Comparison of ENCODE assay signal across 39 cellular contexts in the genomic region with DNA sequence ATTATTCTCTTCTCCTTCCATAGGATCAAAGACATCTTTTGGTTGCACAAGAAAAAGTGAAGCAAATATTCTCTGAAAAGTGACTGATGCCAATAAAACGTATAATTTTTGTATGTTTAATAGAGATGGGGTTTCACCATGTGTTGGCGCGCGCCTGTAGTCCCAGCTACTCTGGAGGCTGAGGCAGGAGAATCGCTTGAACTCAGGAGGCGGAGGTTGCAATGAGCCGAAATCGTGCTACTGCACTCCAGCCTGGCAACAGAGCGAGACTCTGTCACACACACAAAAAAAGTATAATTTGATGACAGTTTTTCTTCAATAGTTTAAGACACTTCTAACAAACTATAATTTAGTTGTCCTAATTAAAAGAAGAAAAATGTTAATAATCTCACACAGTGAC. TPM values are rescaled to one million over a fixed set of nuclear protein-coding genes. Genes with fewer than 3 reads are reported as not detected.
"Had no signal": no experiment of that assay in that cellular context is flagged by ENCODE, and none has a peak within 500 bp of the region (broad histone marks: within the 10 kb centered on the region; RNA-seq: fewer than 3 reads in every experiment).

No MANE protein-coding gene starts in this region.

- H3K4me1 ChIP-seq: breast epithelium had no signal

- H3K27ac Mint-ChIP-seq: activated naive CD4-positive, alpha-beta T cell treated with anti-CD3 and anti-CD28 coated beads for 36 hours; activated naive CD4-positive, alpha-beta T cell treated with anti-CD3 and anti-CD28 coated beads, Interleukin-2, amount 50 U/mL, for 24 hours; activated naive CD8-positive, alpha-beta T cell; activated naive CD8-positive, alpha-beta T cell treated with anti-CD3 and anti-CD28 coated beads, Interleukin-2, amount 10 ng/mL, durations not matched to agents 7 days and 5 days; activated naive CD8-positive, alpha-beta T cell treated with anti-CD3 and anti-CD28 coated beads, Interleukin-2, amount 50 U/mL, for 24 hours; activated T-cell treated with anti-CD3 and anti-CD28 coated beads, Interleukin-2, amount 50 U/mL, for 24 hours; activated T-cell treated with anti-CD3 and anti-CD28 coated beads, Interleukin-2, amount 50 U/mL, for 72 hours; activated T-helper 1 cell treated with anti-CD3 and anti-CD28 coated beads, Interleukin-12 subunit alpha, Interleukin-12 subunit beta, Interleukin-2, Interleukin-4 antibody, amounts not matched to agents 30 ng/mL and 10 ng/mL and 1 ng/mL, durations not matched to agents 14 hours and 24 hours and 36 hours; activated T-helper 2 cell treated with anti-CD3 and anti-CD28 coated beads, Interferon-gamma antibody, Interleukin-2, Interleukin-4, amounts not matched to agents 10 μg/mL and 5 μg/mL and 100 μg/mL, durations not matched to agents 14 hours and 24 hours and 36 hours; brain had no signal

- H3K36me3 Mint-ChIP-seq: activated naive CD4-positive, alpha-beta T cell treated with anti-CD3 and anti-CD28 coated beads, Interleukin-2, amount 50 U/mL, for 24 hours; activated naive CD4-positive, alpha-beta T cell treated with anti-CD3 and anti-CD28 coated beads, Interleukin-2, amount 50 U/mL, for 72 hours; activated naive CD8-positive, alpha-beta T cell; activated naive CD8-positive, alpha-beta T cell treated with anti-CD3 and anti-CD28 coated beads for 36 hours; activated naive CD8-positive, alpha-beta T cell treated with anti-CD3 and anti-CD28 coated beads, Interleukin-2, amount 10 ng/mL, durations not matched to agents 7 days and 5 days; brain had no signal

- H3K36me3 ChIP-seq: adrenal gland, ascending aorta, brain microvascular endothelial cell, breast epithelium, cardiac muscle cell had no signal

- ATAC-seq: activated naive CD4-positive, alpha-beta T cell treated with anti-CD3 and anti-CD28 coated beads, Interleukin-2, amount 50 U/mL, for 72 hours; activated naive CD8-positive, alpha-beta T cell treated with anti-CD3 and anti-CD28 coated beads, Interleukin-2, amount 50 U/mL, for 24 hours; activated T-cell treated with anti-CD3 and anti-CD28 coated beads, Interleukin-2, amount 50 U/mL, for 4 hours; activated T-cell treated with anti-CD3 and anti-CD28 coated beads, Interleukin-2, amount 50 U/mL, for 72 hours; body of pancreas had no signal

- H3K27me3 Mint-ChIP-seq: activated naive CD4-positive, alpha-beta T cell treated with anti-CD3 and anti-CD28 coated beads, Interleukin-2, amount 50 U/mL, for 24 hours; activated naive CD8-positive, alpha-beta T cell; activated naive CD8-positive, alpha-beta T cell treated with anti-CD3 and anti-CD28 coated beads for 36 hours; activated naive CD8-positive, alpha-beta T cell treated with anti-CD3 and anti-CD28 coated beads, Interleukin-2, amount 50 U/mL, for 24 hours; activated T-cell treated with anti-CD3 and anti-CD28 coated beads, Interleukin-2, amount 50 U/mL, for 24 hours; brain had no signal

- H3K9me3 Mint-ChIP-seq: activated naive CD4-positive, alpha-beta T cell treated with anti-CD3 and anti-CD28 coated beads for 36 hours; activated naive CD4-positive, alpha-beta T cell treated with anti-CD3 and anti-CD28 coated beads, Interleukin-2, amount 10 ng/mL, durations not matched to agents 7 days and 5 days; activated naive CD4-positive, alpha-beta T cell treated with anti-CD3 and anti-CD28 coated beads, Interleukin-2, amount 50 U/mL, for 24 hours; activated naive CD4-positive, alpha-beta T cell treated with anti-CD3 and anti-CD28 coated beads, Interleukin-2, amount 50 U/mL, for 72 hours; activated naive CD8-positive, alpha-beta T cell treated with anti-CD3 and anti-CD28 coated beads for 36 hours; activated naive CD8-positive, alpha-beta T cell treated with anti-CD3 and anti-CD28 coated beads, Interleukin-2, amount 10 ng/mL, durations not matched to agents 7 days and 5 days; activated naive CD8-positive, alpha-beta T cell treated with anti-CD3 and anti-CD28 coated beads, Interleukin-2, amount 50 U/mL, for 24 hours; activated T-cell treated with anti-CD3 and anti-CD28 coated beads, Interleukin-2, amount 50 U/mL, for 24 hours; activated T-cell treated with anti-CD3 and anti-CD28 coated beads, Interleukin-2, amount 50 U/mL, for 4 hours; activated T-cell treated with anti-CD3 and anti-CD28 coated beads, Interleukin-2, amount 50 U/mL, for 72 hours; activated T-helper 1 cell treated with anti-CD3 and anti-CD28 coated beads, Interleukin-12 subunit alpha, Interleukin-12 subunit beta, Interleukin-2, Interleukin-4 antibody, amounts not matched to agents 30 ng/mL and 10 ng/mL and 1 ng/mL, durations not matched to agents 14 hours and 24 hours and 36 hours; activated T-helper 2 cell treated with anti-CD3 and anti-CD28 coated beads, Interferon-gamma antibody, Interleukin-2, Interleukin-4, amounts not matched to agents 10 μg/mL and 5 μg/mL and 100 μg/mL, durations not matched to agents 14 hours and 24 hours and 36 hours; brain; central memory CD8-positive, alpha-beta T cell had no signal

- H3K9me3 ChIP-seq: adrenal gland, ascending aorta, body of pancreas, breast epithelium had no signal

- H3K4me3 ChIP-seq: adrenal gland, ascending aorta, body of pancreas, breast epithelium, cardiac muscle cell had no signal

- DNase-seq: activated effector memory CD4-positive, alpha-beta T cell treated with anti-CD3 and anti-CD28 coated beads, Interleukin-2, amount 50 U/mL, for 16 hours; activated effector memory CD4-positive, alpha-beta T cell treated with Interleukin-2 at 50 U/mL for 16 hours; activated gamma-delta T cell; activated gamma-delta T cell treated with Interleukin-2 at 50 U/mL for 16 hours; activated naive CD4-positive, alpha-beta T cell; activated naive CD4-positive, alpha-beta T cell treated with anti-CD3 and anti-CD28 coated beads for 36 hours; activated naive CD4-positive, alpha-beta T cell treated with anti-CD3 and anti-CD28 coated beads, Interleukin-2, amount 10 ng/mL, durations not matched to agents 7 days and 5 days; activated naive CD4-positive, alpha-beta T cell treated with anti-CD3 and anti-CD28 coated beads, Interleukin-2, amount 50 U/mL, for 16 hours; activated naive CD4-positive, alpha-beta T cell treated with Interleukin-2 at 50 U/mL for 16 hours; activated naive CD8-positive, alpha-beta T cell treated with anti-CD3 and anti-CD28 coated beads for 36 hours; activated naive CD8-positive, alpha-beta T cell treated with anti-CD3 and anti-CD28 coated beads, Interleukin-2, amount 10 ng/mL, durations not matched to agents 7 days and 5 days; activated naive CD8-positive, alpha-beta T cell treated with anti-CD3 and anti-CD28 coated beads, Interleukin-2, amount 50 U/mL, for 24 hours; activated T-cell treated with anti-CD3 and anti-CD28 coated beads for 4 hours; activated T-cell treated with anti-CD3 and anti-CD28 coated beads, Interleukin-2, amount 50 U/mL, for 1 hour; activated T-cell treated with anti-CD3 and anti-CD28 coated beads, Interleukin-2, amount 50 U/mL, for 24 hours; activated T-cell treated with anti-CD3 and anti-CD28 coated beads, Interleukin-2, amount 50 U/mL, for 4 hours; activated T-cell treated with anti-CD3 and anti-CD28 coated beads, Interleukin-2, amount 50 U/mL, for 48 hours; activated T-cell treated with anti-CD3 and anti-CD28 coated beads, Interleukin-2, amount 50 U/mL, for 72 hours; adrenal gland; amniotic stem cell; amygdala; anterior cingulate cortex; aorta; body of pancreas; brain microvascular endothelial cell; caudate nucleus; central memory CD4-positive, alpha-beta T cell; cerebellar nuclear complex had no signal

- H3K27ac ChIP-seq: adrenal gland, ascending aorta, body of pancreas, brain microvascular endothelial cell, breast epithelium, cardiac muscle cell had no signal

- H3K4me3 Mint-ChIP-seq: activated naive CD4-positive, alpha-beta T cell treated with anti-CD3 and anti-CD28 coated beads for 36 hours; activated naive CD4-positive, alpha-beta T cell treated with anti-CD3 and anti-CD28 coated beads, Interleukin-2, amount 10 ng/mL, durations not matched to agents 7 days and 5 days; activated naive CD4-positive, alpha-beta T cell treated with anti-CD3 and anti-CD28 coated beads, Interleukin-2, amount 50 U/mL, for 24 hours; activated naive CD8-positive, alpha-beta T cell; activated naive CD8-positive, alpha-beta T cell treated with anti-CD3 and anti-CD28 coated beads for 36 hours; activated naive CD8-positive, alpha-beta T cell treated with anti-CD3 and anti-CD28 coated beads, Interleukin-2, amount 10 ng/mL, durations not matched to agents 7 days and 5 days; activated naive CD8-positive, alpha-beta T cell treated with anti-CD3 and anti-CD28 coated beads, Interleukin-2, amount 50 U/mL, for 24 hours; activated T-cell treated with anti-CD3 and anti-CD28 coated beads, Interleukin-2, amount 50 U/mL, for 24 hours; activated T-cell treated with anti-CD3 and anti-CD28 coated beads, Interleukin-2, amount 50 U/mL, for 4 hours; activated T-helper 1 cell treated with anti-CD3 and anti-CD28 coated beads, Interleukin-12 subunit alpha, Interleukin-12 subunit beta, Interleukin-2, Interleukin-4 antibody, amounts not matched to agents 30 ng/mL and 10 ng/mL and 1 ng/mL, durations not matched to agents 14 hours and 24 hours and 36 hours had no signal

- H3K27me3 ChIP-seq: adrenal gland, ascending aorta, body of pancreas, brain microvascular endothelial cell, breast epithelium, cardiac muscle cell had no signal

RNA-seq across cellular contexts. Expression of gene CA14, which starts 45.5 kb away (rescaled TPM):
- total RNA-seq: activated naive CD4-positive, alpha-beta T cell treated with anti-CD3 and anti-CD28 coated beads for 36 hours; activated naive CD4-positive, alpha-beta T cell treated with anti-CD3 and anti-CD28 coated beads, Interleukin-2, amount 50 U/mL, for 72 hours; activated naive CD8-positive, alpha-beta T cell treated with anti-CD3 and anti-CD28 coated beads for 36 hours; activated naive CD8-positive, alpha-beta T cell treated with anti-CD3 and anti-CD28 coated beads, Interleukin-2, amount 10 ng/mL, durations not matched to agents 7 days and 5 days; activated T-cell treated with anti-CD3 and anti-CD28 coated beads, Interleukin-2, amount 50 U/mL, for 4 hours; activated T-cell treated with anti-CD3 and anti-CD28 coated beads, Interleukin-2, amount 50 U/mL, for 72 hours; activated T-helper 1 cell treated with anti-CD3 and anti-CD28 coated beads, Interleukin-12 subunit alpha, Interleukin-12 subunit beta, Interleukin-2, Interleukin-4 antibody, amounts not matched to agents 30 ng/mL and 10 ng/mL and 1 ng/mL, durations not matched to agents 14 hours and 24 hours and 36 hours; activated T-helper 2 cell treated with anti-CD3 and anti-CD28 coated beads, Interferon-gamma antibody, Interleukin-2, Interleukin-4, amounts not matched to agents 10 μg/mL and 5 μg/mL and 100 μg/mL, durations not matched to agents 14 hours and 24 hours and 36 hours; aorta; ascending aorta; body of pancreas; breast epithelium; bronchial epithelial cell had no signal
